23 cellular contexts compared by ENCODE assay signal in the genomic region with DNA sequence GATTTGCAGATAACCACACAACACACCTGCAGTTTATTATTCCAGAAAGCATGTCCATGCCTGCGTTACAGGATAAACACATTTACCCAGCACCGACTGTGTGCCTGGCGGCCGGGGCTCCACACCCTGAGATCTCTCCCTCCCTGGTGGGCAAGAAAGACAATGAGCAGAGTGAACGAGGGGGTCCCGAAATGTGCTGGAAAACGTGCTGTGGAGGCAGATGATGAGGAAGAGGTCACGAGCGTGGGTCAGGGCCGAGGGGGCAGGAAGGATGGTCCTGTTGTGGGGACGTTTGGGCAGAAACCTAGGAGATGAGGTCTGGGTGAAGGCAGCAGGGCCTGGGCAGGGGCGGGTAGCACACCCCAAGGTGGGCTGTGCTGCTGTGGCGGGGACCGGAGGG.
"Had no signal": no experiment of that assay in that cellular context is flagged by ENCODE, and none has a peak within 500 bp of the region (broad histone marks: within the 10 kb centered on the region; RNA-seq: fewer than 3 reads in every experiment).

No MANE protein-coding gene starts in this region.

- H3K4me1 Mint-ChIP-seq: activated naive CD8-positive, alpha-beta T cell treated with anti-CD3 and anti-CD28 coated beads, Interleukin-2, amount 50 U/mL, for 24 hours; T-cell had no signal

- H3K27ac ChIP-seq: ascending aorta, body of pancreas, SK-N-MC, WERI-Rb-1 had no signal

- H3K27ac Mint-ChIP-seq: activated CD8-positive, alpha-beta T cell treated with anti-CD3 and anti-CD28 coated beads, Interleukin-2, amount 10 ng/mL, durations not matched to agents 7 days and 5 days; activated naive CD8-positive, alpha-beta T cell treated with anti-CD3 and anti-CD28 coated beads, Interleukin-2, amount 50 U/mL, for 24 hours; T-cell had no signal

- ATAC-seq: activated CD4-positive, CD25-positive, alpha-beta regulatory T cell treated with anti-CD3 and anti-CD28 coated beads, Interleukin-2, amount 50 U/mL, for 24 hours; activated CD8-positive, alpha-beta T cell treated with anti-CD3 and anti-CD28 coated beads, Interleukin-2, amount 10 ng/mL, durations not matched to agents 7 days and 5 days; activated naive CD4-positive, alpha-beta T cell treated with anti-CD3 and anti-CD28 coated beads, Interleukin-2, amount 50 U/mL, for 72 hours; activated naive CD8-positive, alpha-beta T cell treated with anti-CD3 and anti-CD28 coated beads, Interleukin-2, amount 50 U/mL, for 24 hours; body of pancreas; T-cell had no signal

- H3K4me1 ChIP-seq: ascending aorta, body of pancreas had no signal

- H3K27me3 Mint-ChIP-seq: activated naive CD8-positive, alpha-beta T cell treated with anti-CD3 and anti-CD28 coated beads, Interleukin-2, amount 50 U/mL, for 24 hours; T-cell had no signal

- H3K27me3 ChIP-seq: ascending aorta, body of pancreas had no signal

- H3K4me3 ChIP-seq: ascending aorta, body of pancreas, SK-N-MC had no signal

- DNase-seq: activated CD4-positive, alpha-beta T cell treated with anti-CD3 and anti-CD28 coated beads for 4 hours; activated CD8-positive, alpha-beta memory T cell treated with anti-CD3 and anti-CD28 coated beads, Interleukin-2, amount 50 U/mL, for 48 hours; activated CD8-positive, alpha-beta T cell treated with anti-CD3 and anti-CD28 coated beads, Interleukin-2, amount 10 ng/mL, durations not matched to agents 7 days and 5 days; activated naive CD4-positive, alpha-beta T cell treated with Interleukin-2 at 50 U/mL for 16 hours; activated naive CD8-positive, alpha-beta T cell treated with anti-CD3 and anti-CD28 coated beads, Interleukin-2, amount 50 U/mL, for 24 hours; activated T-cell treated with anti-CD3 and anti-CD28 coated beads, Interleukin-2, amount 50 U/mL, for 1 hour; amniotic stem cell; body of pancreas; KG1; NCI-H1048; NCI-H146; NCI-H1930; NCI-H2171; NCI-H2227 treated with DMSO at 0.1 percent for 48 hours; NCI-H446 treated with DMSO at 0.1 percent for 48 hours; NCI-H526 treated with DMSO at 0.1 percent for 48 hours; NCI-H82; WERI-Rb-1 had no signal

- H3K4me3 Mint-ChIP-seq: activated CD8-positive, alpha-beta T cell treated with anti-CD3 and anti-CD28 coated beads, Interleukin-2, amount 10 ng/mL, durations not matched to agents 7 days and 5 days; activated naive CD8-positive, alpha-beta T cell treated with anti-CD3 and anti-CD28 coated beads, Interleukin-2, amount 50 U/mL, for 24 hours; T-cell had no signal

- H3K9me3 ChIP-seq: body of pancreas had no signal
